Comparison of ENCODE assay signal across 13 cellular contexts in the genomic region with DNA sequence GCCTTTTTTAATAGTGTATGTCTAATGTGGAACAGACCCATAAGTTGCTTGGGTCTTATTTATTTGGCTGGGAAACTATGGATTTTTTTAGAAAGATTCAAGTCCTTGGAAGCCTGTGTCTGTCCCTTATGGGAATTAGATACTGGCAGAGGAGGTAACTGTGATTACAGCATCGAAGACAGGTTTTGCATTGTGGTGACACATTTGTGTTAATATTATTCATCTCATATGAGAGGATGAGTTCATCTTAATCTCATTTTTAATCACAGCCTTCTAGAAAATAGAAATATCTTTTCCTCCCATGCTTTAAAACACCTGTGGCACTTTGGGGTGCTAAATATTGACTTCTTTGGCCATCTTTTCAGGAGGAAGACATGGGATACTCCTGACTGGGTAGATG.
"Had no signal": no experiment of that assay in that cellular context is flagged by ENCODE, and none has a peak within 500 bp of the region (broad histone marks: within the 10 kb centered on the region; RNA-seq: fewer than 3 reads in every experiment).

No MANE protein-coding gene starts in this region.

- ATAC-seq: left cardiac atrium, T-cell had no signal

- H3K27me3 ChIP-seq: colonic mucosa, right atrium auricular region, testis had no signal

- H3K27ac ChIP-seq: colonic mucosa, lower lobe of right lung, parathyroid adenoma, right atrium auricular region, testis, VCaP had no signal

- H3K27ac Mint-ChIP-seq: activated CD4-positive, alpha-beta T cell treated with anti-CD3 and anti-CD28 coated beads, Interleukin-2, amount 10 ng/mL, durations not matched to agents 7 days and 5 days; T-cell had no signal

- H2AFZ ChIP-seq: parathyroid adenoma had no signal

- H3K4me2 ChIP-seq: smooth muscle cell had no signal

- H3K27me3 Mint-ChIP-seq: activated CD4-positive, alpha-beta T cell treated with anti-CD3 and anti-CD28 coated beads, Interleukin-2, amount 10 ng/mL, durations not matched to agents 7 days and 5 days; T-cell had no signal

- H3K9me3 Mint-ChIP-seq: activated CD4-positive, alpha-beta T cell treated with anti-CD3 and anti-CD28 coated beads, Interleukin-2, amount 10 ng/mL, durations not matched to agents 7 days and 5 days; T-cell had no signal

- H3K36me3 ChIP-seq: colonic mucosa, right atrium auricular region had no signal

- H3K9me3 ChIP-seq: colonic mucosa, lower lobe of right lung, right atrium auricular region, testis had no signal

- H3K4me3 ChIP-seq: colonic mucosa, lower lobe of right lung, right atrium auricular region, smooth muscle cell, testis had no signal

- H3K79me2 ChIP-seq: parathyroid adenoma had no signal

- DNase-seq: activated CD4-positive, alpha-beta T cell treated with anti-CD3 and anti-CD28 coated beads, Interleukin-2, amount 10 ng/mL, durations not matched to agents 7 days and 5 days; colonic mucosa; effector CD4-positive, alpha-beta T cell; foreskin fibroblast; glutamatergic neuron; left cardiac atrium; lower lobe of right lung; T-cell; testis had no signal

- H3K4me3 Mint-ChIP-seq: activated CD4-positive, alpha-beta T cell treated with anti-CD3 and anti-CD28 coated beads, Interleukin-2, amount 10 ng/mL, durations not matched to agents 7 days and 5 days; T-cell had no signal

- H3K4me1 ChIP-seq: colonic mucosa, parathyroid adenoma, testis had no signal

- H3K9ac ChIP-seq: parathyroid adenoma had no signal
